ENCODE assay signal across 1 cellular context in genomic region chr13:102825400-102825799, GRCh38.
TF ChIP-seq lines count a peak whose summit lies in the region.

No MANE protein-coding gene starts in this region.

TF ChIP-seq in HEK293T, 16 proteins besides CTCF, POLR2A, EP300 and RAD21:
- TF ChIP-seq CTBP1 (IDR thresholded peaks at IDR 0.05; ENCODE audit: borderline replicate concordance) (no peak), PKNOX1 (IDR thresholded peaks at IDR 0.05) (no peak), SUZ12 (IDR thresholded peaks at IDR 0.05) (no peak), FOXM1 (IDR thresholded peaks at IDR 0.05; ENCODE audit: borderline replicate concordance) (no peak), LEF1 (IDR thresholded peaks at IDR 0.05; ENCODE audit: borderline replicate concordance) (no peak), FOXK2 (IDR thresholded peaks at IDR 0.05) (no peak), FOXA1 (IDR thresholded peaks at IDR 0.05) (no peak), ZNF384 (IDR thresholded peaks at IDR 0.05) (no peak), SP1 (IDR thresholded peaks at IDR 0.05) (no peak), HDGF (IDR thresholded peaks at IDR 0.05; ENCODE audit: borderline replicate concordance) (no peak), BHLHE40 (IDR thresholded peaks at IDR 0.05; ENCODE audit: borderline replicate concordance) (no peak)
